In genomic region chr17:39913989-39914388, GRCh38 we compare ENCODE assay signal across 1 cellular context.
TF ChIP-seq lines count a peak whose summit lies in the region.

No MANE protein-coding gene starts in this region.

TF ChIP-seq in HepG2, 621 proteins besides CTCF, POLR2A, EP300 and RAD21 (continued from another document):
- TF ChIP-seq AHDC1 (CRISPR knock-in tag; IDR thresholded peaks at IDR 0.05; ENCODE audit: borderline replicate concordance) (peak; percentile 52; the same call in 1 of the 2 replicates), MED1 (CRISPR knock-in tag; IDR thresholded peaks at IDR 0.05) (0 out of 2 replicates have a peak, but pooled peaks have one; percentile 23), MAFK (conservative IDR thresholded peaks at IDR 0.05 in 1 of 2, IDR thresholded peaks at IDR 0.05 in 1 of 2; ENCODE audit: low read length in 2 of 2) (no peak), HNF4A (CRISPR knock-in tag; IDR thresholded peaks at IDR 0.05) (peak; percentile 28; the same call in 1 of the 2 replicates), ZFP36L2 (CRISPR knock-in tag; IDR thresholded peaks at IDR 0.05) (no peak), CEBPG (CRISPR knock-in tag; IDR thresholded peaks at IDR 0.05) (peak; percentile 73), PPARG (CRISPR knock-in tag; conservative IDR thresholded peaks at IDR 0.05) (0 out of 2 replicates have a peak, but pooled peaks have one; percentile 20), MEF2D (CRISPR knock-in tag; IDR thresholded peaks at IDR 0.05) (no peak), HIC2 (CRISPR knock-in tag; IDR thresholded peaks at IDR 0.05; ENCODE audit: low read depth) (0 out of 2 replicates have a peak, but pooled peaks have one; percentile 21), HOXA5 (CRISPR knock-in tag; IDR thresholded peaks at IDR 0.05) (no peak), PAXIP1 (CRISPR knock-in tag; conservative IDR thresholded peaks at IDR 0.05) (peak; percentile 54), ZBTB7B (CRISPR knock-in tag; IDR thresholded peaks at IDR 0.05) (peak; percentile 61; the same call in 1 of the 2 replicates), ARID2 (CRISPR knock-in tag; IDR thresholded peaks at IDR 0.05; ENCODE audit: borderline replicate concordance) (no peak), RXRB (CRISPR knock-in tag; IDR thresholded peaks at IDR 0.05; ENCODE audit: borderline replicate concordance) (peak; percentile 78), ZNF609 (CRISPR knock-in tag; IDR thresholded peaks at IDR 0.05; ENCODE audit: borderline replicate concordance) (0 out of 2 replicates have a peak, but pooled peaks have one; percentile 31), ZNF276 (CRISPR knock-in tag; IDR thresholded peaks at IDR 0.05; ENCODE audit: low read depth) (no peak), ZNF691 (CRISPR knock-in tag; IDR thresholded peaks at IDR 0.05; ENCODE audit: borderline replicate concordance, low read depth) (0 out of 2 replicates have a peak, but pooled peaks have one; percentile 30), NR2F2 (IDR thresholded peaks at IDR 0.05; ENCODE audit: borderline replicate concordance, low read depth) (peak; percentile 55), RARA (CRISPR knock-in tag; IDR thresholded peaks at IDR 0.05) (peak; percentile 81), NR2C2 (CRISPR knock-in tag; IDR thresholded peaks at IDR 0.05; ENCODE audit: borderline replicate concordance) (peak; percentile 49; the same call in 1 of the 2 replicates), MXD4 (CRISPR knock-in tag; IDR thresholded peaks at IDR 0.05) (no peak), ARID5B (CRISPR knock-in tag; IDR thresholded peaks at IDR 0.05) (peak; percentile 51), HOXD1 (CRISPR knock-in tag; IDR thresholded peaks at IDR 0.05) (no peak), E2F1 (CRISPR knock-in tag; IDR thresholded peaks at IDR 0.05) (no peak), GABPB1 (CRISPR knock-in tag; IDR thresholded peaks at IDR 0.05) (no peak)
